In genomic region chr2:69816923-69817542, GRCh38 we compare ENCODE assay signal across 8 cellular contexts. TPM values are rescaled to one million over a fixed set of nuclear protein-coding genes. Genes with fewer than 3 reads are reported as not detected.
DNase-seq lines count a peak whose midpoint lies in the region; ATAC-seq and TF ChIP-seq lines count a peak whose summit lies in the region.

No MANE protein-coding gene starts in this region.

- ATAC-seq in RWPE2 (ENCODE audit: low read depth), result peak; percentile 61; the same call in 2 of the 3 replicates
- ATAC-seq in activated T-helper 17 cell treated with anti-CD3 and anti-CD28 coated beads, Interleukin-2, amount 50 U/mL, for 72 hours (replicated peaks), result peak; percentile 74
- no peak for ATAC-seq in HG02588 (IDR thresholded peaks at IDR 0.05; ENCODE audit: unreplicated experiment)

- H3K9me3 ChIP-seq in MG63 (no peaks in the 10 kb centered on the region), RWPE2 (ENCODE audit: severe bottlenecking) (no peaks in the 10 kb centered on the region), osteoblast (ENCODE audit: low read depth, low read length) (no peaks in the 10 kb centered on the region), tibial artery (no peaks in the 10 kb centered on the region)

- peak; percentile 69; the same call in 1 of the 2 replicates for TF ChIP-seq CTCF in GM12875 (IDR thresholded peaks at IDR 0.05; ENCODE audit: borderline replicate concordance, insufficient read depth, low read depth, low read length)
- TF ChIP-seq CTCF in RWPE2 (IDR thresholded peaks at IDR 0.05; ENCODE audit: poor library complexity, severe bottlenecking), result peak; percentile 90
- peak; percentile 92 for TF ChIP-seq CTCF in fibroblast of villous mesenchyme (IDR thresholded peaks at IDR 0.05; ENCODE audit: insufficient read depth, low read depth, low read length)
- peak; percentile 89 for TF ChIP-seq CTCF in osteoblast (IDR thresholded peaks at IDR 0.05; ENCODE audit: extremely low read depth, low read depth, low read length)
- TF ChIP-seq CTCF in tibial artery (IDR thresholded peaks at IDR 0.05), result peak; percentile 88 to 98

- H3K36me3 Mint-ChIP-seq in activated T-helper 17 cell treated with anti-CD3 and anti-CD28 coated beads, Interleukin-2, amount 50 U/mL, for 72 hours (ENCODE audit: low read depth), result no peaks in the 10 kb centered on the region

- no peak overlapping the region for H2AFZ ChIP-seq in osteoblast (ENCODE audit: low read length)

- H3K27ac Mint-ChIP-seq in activated T-helper 17 cell treated with anti-CD3 and anti-CD28 coated beads, Interleukin-2, amount 50 U/mL, for 72 hours, result no peak overlapping the region

- DNase-seq in MG63 (peak; percentile 58), RWPE2 (ENCODE audit: low spot score) (no peak), fibroblast of villous mesenchyme (ENCODE audit: low read depth) (peak; percentile 93), osteoblast (ENCODE audit: insufficient read length, low spot score, missing footprints) (peak; percentile 30), tibial artery (peak; percentile 85 to 89)

- H3K4me3 Mint-ChIP-seq in activated T-helper 17 cell treated with anti-CD3 and anti-CD28 coated beads, Interleukin-2, amount 50 U/mL, for 72 hours, result no peak overlapping the region

- H3K27me3 ChIP-seq in MG63 (no peaks in the 10 kb centered on the region), RWPE2 (ENCODE audit: insufficient read depth, poor library complexity, severe bottlenecking) (no peaks in the 10 kb centered on the region), osteoblast (ENCODE audit: insufficient read depth, low read length) (no peaks in the 10 kb centered on the region), tibial artery (no peaks in the 10 kb centered on the region)

- no peak overlapping the region for H3K4me3 ChIP-seq in GM12875 (ENCODE audit: low read depth, low read length)
- H3K4me3 ChIP-seq in MG63, result no peak overlapping the region
- H3K4me3 ChIP-seq in RWPE2 (ENCODE audit: severe bottlenecking), result no peak overlapping the region
- H3K4me3 ChIP-seq in fibroblast of villous mesenchyme (ENCODE audit: low read depth, low read length), result no peak overlapping the region
- H3K4me3 ChIP-seq in osteoblast (ENCODE audit: insufficient read depth, low read length), result no peak overlapping the region
- H3K4me3 ChIP-seq in tibial artery, result no peak overlapping the region

- no peaks in the 10 kb centered on the region for H3K9me3 Mint-ChIP-seq in activated T-helper 17 cell treated with anti-CD3 and anti-CD28 coated beads, Interleukin-2, amount 50 U/mL, for 72 hours

- H3K27ac ChIP-seq in RWPE2 (ENCODE audit: poor library complexity, severe bottlenecking) (no peak overlapping the region), osteoblast (ENCODE audit: low read depth, low read length) (no peak overlapping the region), tibial artery (no peak overlapping the region)

- no peaks in the 10 kb centered on the region for H3K27me3 Mint-ChIP-seq in activated T-helper 17 cell treated with anti-CD3 and anti-CD28 coated beads, Interleukin-2, amount 50 U/mL, for 72 hours

- no peak overlapping the region for H3K4me2 ChIP-seq in osteoblast (ENCODE audit: insufficient read depth, low read length)

- no peaks in the 10 kb centered on the region for H3K4me1 Mint-ChIP-seq in activated T-helper 17 cell treated with anti-CD3 and anti-CD28 coated beads, Interleukin-2, amount 50 U/mL, for 72 hours

- no peaks in the 10 kb centered on the region for H4K20me1 ChIP-seq in osteoblast (ENCODE audit: insufficient read depth, low read length)

- no peaks in the 10 kb centered on the region for H3K79me2 ChIP-seq in osteoblast (ENCODE audit: insufficient read depth, low read length)

- H3K4me1 ChIP-seq in RWPE2 (ENCODE audit: insufficient read depth, poor library complexity, severe bottlenecking), result no peaks in the 10 kb centered on the region
- H3K4me1 ChIP-seq in osteoblast (ENCODE audit: insufficient read depth, low read length), result peaks cover 6% of the 10 kb centered on the region
- peaks cover 0 to 3% (median 1%) of the 10 kb centered on the region in 4 donors for H3K4me1 ChIP-seq in tibial artery

- H3K36me3 ChIP-seq in MG63 (peaks cover 4% of the 10 kb centered on the region), RWPE2 (ENCODE audit: low read depth) (peaks cover 47% of the 10 kb centered on the region), osteoblast (ENCODE audit: insufficient read depth, low read length) (no peaks in the 10 kb centered on the region), tibial artery (peaks cover 27 to 67% (median 40%) of the 10 kb centered on the region in 3 donors)

- intact Hi-C loops in tibial artery (cut with DNase I; ENCODE audit: low total_unique reads), result loop anchor here (5.0 kb wide), 1 partner anchor 260 kb away; no protein-coding TSS in a partner anchor

RNA-seq across cellular contexts. Expression of gene GMCL1, which starts 12.4 kb away (rescaled TPM):
- 2.2 and 4.6 TPM in 2 replicates for total RNA-seq in MG63 (2014; rRNA removed; shearing (Covaris generic); ENCODE audit: low replicate concordance)
- 10 to 100 TPM; 20.8 to 24.1 TPM for total RNA-seq in activated T-helper 17 cell treated with anti-CD3 and anti-CD28 coated beads, Interleukin-2, amount 50 U/mL, for 72 hours
- total RNA-seq in fibroblast of villous mesenchyme (6.8 and 12.5 TPM in 2 replicates), osteoblast (8.7 and 11.2 TPM in 2 replicates)
